In genomic region chr12:131921866-131922769, GRCh38 we compare ENCODE assay signal across 20 cellular contexts. TPM values are rescaled to one million over a fixed set of nuclear protein-coding genes. Genes with fewer than 3 reads are reported as not detected.
DNase-seq lines count a peak whose midpoint lies in the region; ATAC-seq and TF ChIP-seq lines count a peak whose summit lies in the region.
"Had no signal": no experiment of that assay in that cellular context is flagged by ENCODE, and none has a peak within 500 bp of the region (broad histone marks: within the 10 kb centered on the region; RNA-seq: fewer than 3 reads in every experiment).

No MANE protein-coding gene starts in this region.

- H3K4me3 ChIP-seq in choroid plexus epithelial cell (ENCODE audit: low read depth, low read length), result no peak overlapping the region
- H3K4me3 ChIP-seq: colonic mucosa, gastroesophageal sphincter, upper lobe of left lung had no signal

- DNase-seq in NCI-H2171 treated with DMSO at 0.1 percent for 48 hours (lab: John Stamatoyannopoulos, UW), result peak; percentile 6
- no peak for DNase-seq in NCI-H2171 (lab: John Stamatoyannopoulos, UW)
- DNase-seq in choroid plexus epithelial cell (ENCODE audit: low read depth), result peak; percentile 15
- DNase-seq in islet precursor cell, result peak; percentile 54
- DNase-seq: activated CD4-positive, alpha-beta T cell treated with anti-CD3 and anti-CD28 coated beads, Interleukin-2, amount 10 ng/mL, durations not matched to agents 7 days and 5 days; activated naive CD4-positive, alpha-beta T cell; aorta; CD8-positive, alpha-beta memory T cell; colonic mucosa; KG1; NCI-H1048; NCI-H748 treated with DMSO at 0.1 percent for 48 hours; stimulated activated naive B cell treated with anti-CD40 and anti-IgM and Interleukin-4, amounts not matched to agents 10 μg/mL and 1 μg/mL and 100 μg/mL, for 72 hours had no signal

- ATAC-seq in HG03280 (IDR thresholded peaks at IDR 0.05; ENCODE audit: unreplicated experiment) (no peak), HG02870 (IDR thresholded peaks at IDR 0.05; ENCODE audit: unreplicated experiment) (no peak), GM21367 (IDR thresholded peaks at IDR 0.05; ENCODE audit: unreplicated experiment) (no peak)
- ATAC-seq: gastroesophageal sphincter had no signal

- peak overlapping the region; percentile 61 for H3K27ac ChIP-seq in temporal lobe (ENCODE audit: low read depth, low read length)
- H3K27ac ChIP-seq: colonic mucosa, epithelial cell of prostate, gastroesophageal sphincter, upper lobe of left lung had no signal

- TF ChIP-seq CTCF in choroid plexus epithelial cell (conservative IDR thresholded peaks at IDR 0.05; ENCODE audit: low read depth, low read length), result no peak

RNA-seq across cellular contexts. Expression of gene PUS1, which starts 7.0 kb away (rescaled TPM):
- 3.9 TPM for total RNA-seq in temporal lobe

RNA-seq across cellular contexts. Expression of gene EP400, which starts 27.6 kb away (rescaled TPM):
- total RNA-seq in temporal lobe, result 21.6 TPM

RNA-seq across cellular contexts. Expression of gene ULK1, which starts 27.7 kb away (rescaled TPM):
- total RNA-seq in temporal lobe, result 12.0 TPM
